In genomic region chr6:83354747-83355146, GRCh38 we compare ENCODE assay signal across 18 cellular contexts.
A peak's percentile ranks its signal among the peaks of the same experiment; 100 is the strongest.
DNase-seq lines count a peak whose midpoint lies in the region; ATAC-seq and TF ChIP-seq lines count a peak whose summit lies in the region.
"Had no signal": no experiment of that assay in that cellular context is flagged by ENCODE, and none has a peak within 500 bp of the region (broad histone marks: within the 10 kb centered on the region; RNA-seq: fewer than 3 reads in every experiment).

No MANE protein-coding gene starts in this region.

- no peaks in the 10 kb centered on the region for H3K9me1 ChIP-seq in IMR-90 (ENCODE audit: insufficient read depth, low read length)

- POLR2A ChIA-PET in IMR-90 (lab: Charles Lee; ENCODE audit: unreplicated experiment) (no interaction called here), WTC11 (lab: Charles Lee) (no interaction called here)

- no peak overlapping the region for H3K18ac ChIP-seq in IMR-90 (ENCODE audit: low read depth, low read length)

- H3K4me1 Mint-ChIP-seq in WTC11: no peaks in the 10 kb centered on the region
- H3K4me1 Mint-ChIP-seq: B cell; CD4-positive, CD25-positive, alpha-beta regulatory T cell; GM23338 had no signal

- no TSS peak for BruUV-seq in IMR-90 (replicated peaks; lab: Mats Ljungman, UMichigan)

- no peaks in the 10 kb centered on the region for H3K27me3 Mint-ChIP-seq in WTC11 (ENCODE audit: low read depth)
- H3K27me3 Mint-ChIP-seq: B cell; CD4-positive, CD25-positive, alpha-beta regulatory T cell had no signal

- no peak overlapping the region for H4K8ac ChIP-seq in IMR-90 (ENCODE audit: low read depth in 2 of 2, low read length in 2 of 2)

- H4K20me1 ChIP-seq in IMR-90 (ENCODE audit: insufficient read depth, low read length): no peaks in the 10 kb centered on the region
- H4K20me1 ChIP-seq: BLaER1 had no signal

- H3K27ac Mint-ChIP-seq in WTC11: no peak overlapping the region
- H3K27ac Mint-ChIP-seq: B cell; CD4-positive, CD25-positive, alpha-beta regulatory T cell; CD8-positive, alpha-beta T cell; GM23338 had no signal

- H3K9ac ChIP-seq in IMR-90 (ENCODE audit: low read depth, low read length): no peak overlapping the region
- H3K9ac ChIP-seq: BLaER1 had no signal

- no peak overlapping the region for H2BK120ac ChIP-seq in IMR-90 (ENCODE audit: low read depth, low read length)

- no peak overlapping the region for H2AK9ac ChIP-seq in IMR-90 (replicated peaks; ENCODE audit: low read depth, low read length, poor library complexity)

- H2BK5ac ChIP-seq in IMR-90 (ENCODE audit: low read depth, low read length, poor library complexity, severe bottlenecking): no peak overlapping the region

- no peak overlapping the region for H3K4me2 ChIP-seq in IMR-90 (ENCODE audit: low read depth, low read length)
- H3K4me2 ChIP-seq: BLaER1, GM23338 had no signal

- peaks cover 0 to 4% of the 10 kb centered on the region in 2 experiments; a peak in 2 of 4 replicates for H3K79me1 ChIP-seq in IMR-90 (ENCODE audit: low read depth in 1 of 2, low read length in 2 of 2)

- no CpG with 5 or more reads among the region's 1 CpG for WGBS in IMR-90 (ENCODE audit: extremely low coverage in 2 of 2, insufficient read length in 1 of 2), 2 experiments
- WGBS in sigmoid colon, 2 donors: 92 to 93% methylated on average over 1 of the region's 1 CpG

- H3K9me3 ChIP-seq in IMR-90 (ENCODE audit: control insufficient read depth, insufficient read depth, low read length): peaks cover 4% of the 10 kb centered on the region
- H3K9me3 ChIP-seq in sigmoid colon: no peaks in the 10 kb centered on the region
- H3K9me3 ChIP-seq: BLaER1, Caco-2, HAP-1 had no signal

- ATAC-seq in GM19351 (IDR thresholded peaks at IDR 0.05; ENCODE audit: unreplicated experiment) (peak; percentile 39), IMR-90 (ENCODE audit: low read depth) (no peak), esophagus mucosa (peak; percentile 52), WTC11 (no peak)
- ATAC-seq: CD8-positive, alpha-beta T cell; GM23338 had no signal

- no peak overlapping the region for H2AK5ac ChIP-seq in IMR-90 (ENCODE audit: low read depth, low read length)

- TF ChIP-seq EP300 in sigmoid colon (IDR thresholded peaks at IDR 0.05): no peak

- no peak overlapping the region for H3K4me3 Mint-ChIP-seq in WTC11
- H3K4me3 Mint-ChIP-seq: B cell; CD4-positive, CD25-positive, alpha-beta regulatory T cell; CD8-positive, alpha-beta T cell; GM23338 had no signal

- H4K5ac ChIP-seq in IMR-90 (ENCODE audit: low read depth, low read length): no peak overlapping the region

- intact Hi-C loops in IMR-90 (cut with micrococcal nuclease): loop anchor here (5.0 kb wide), 1 partner anchor 37 kb away; no protein-coding TSS in a partner anchor
- intact Hi-C loops in sigmoid colon (cut with DNase I): no loop called here

- H3K36me3 Mint-ChIP-seq in WTC11: peaks cover 7% of the 10 kb centered on the region
- H3K36me3 Mint-ChIP-seq: CD4-positive, CD25-positive, alpha-beta regulatory T cell; CD8-positive, alpha-beta T cell had no signal

- H3K4me1 ChIP-seq in IMR-90 (ENCODE audit: control insufficient read depth, insufficient read depth, low read length): no peaks in the 10 kb centered on the region
- no peaks in the 10 kb centered on the region for H3K4me1 ChIP-seq in sigmoid colon
- H3K4me1 ChIP-seq: BLaER1, HAP-1 had no signal

- TF ChIP-seq CTCF in IMR-90 (conservative IDR thresholded peaks at IDR 0.05; ENCODE audit: low read depth, low read length) (no peak), sigmoid colon (IDR thresholded peaks at IDR 0.05) (no peak), WTC11 (IDR thresholded peaks at IDR 0.05) (no peak)

- H2AFZ ChIP-seq in IMR-90 (replicated peaks; ENCODE audit: low read length, poor library complexity): no peak overlapping the region
- H2AFZ ChIP-seq: GM23338 had no signal

- dilution Hi-C loops in IMR-90 (cut with HindIII; ENCODE audit: low sequenced_read_pairs, unreplicated experiment): no loop called here

- TF ChIP-seq RAD21 in IMR-90 (IDR thresholded peaks at IDR 0.05; ENCODE audit: low read length): no peak

- TF ChIP-seq POLR2A in IMR-90 (IDR thresholded peaks at IDR 0.05; ENCODE audit: low read depth, low read length) (no peak), sigmoid colon (IDR thresholded peaks at IDR 0.05) (no peak)

- H3K27me3 ChIP-seq in IMR-90 (ENCODE audit: control insufficient read depth, insufficient read depth, low read length) (no peaks in the 10 kb centered on the region), sigmoid colon (no peaks in the 10 kb centered on the region)
- H3K27me3 ChIP-seq: BLaER1 had no signal

- in situ Hi-C loops in IMR-90 (cut with MboI; ENCODE audit: low sequenced_read_pairs): no loop called here

- H3K14ac ChIP-seq in IMR-90 (replicated peaks; ENCODE audit: low read depth, low read length): no peak overlapping the region

- peaks cover 8% of the 10 kb centered on the region for H3K9me3 Mint-ChIP-seq in WTC11

- H3K4ac ChIP-seq in IMR-90 (ENCODE audit: low read depth, low read length): no peak overlapping the region

- H3K27ac ChIP-seq in IMR-90 (ENCODE audit: insufficient read depth, low read length) (no peak overlapping the region), sigmoid colon (no peak overlapping the region)
- H3K27ac ChIP-seq: BLaER1, C4-2B had no signal

- no peak overlapping the region for H3K56ac ChIP-seq in IMR-90 (ENCODE audit: extremely low read depth, insufficient read depth, low read length)

- CTCF ChIA-PET in IMR-90 (lab: Yijun Ruan, JAX): interaction anchor here (0.6 kb wide), 1 partner anchor 11 kb away, joined by 3 read pairs; no protein-coding TSS in a partner anchor
- CTCF ChIA-PET in WTC11 (lab: Charles Lee): no interaction called here

- peaks cover 2% of the 10 kb centered on the region; the same call in 1 of the 2 replicates for H3K36me3 ChIP-seq in IMR-90 (ENCODE audit: control insufficient read depth, insufficient read depth, low read length)
- no peaks in the 10 kb centered on the region for H3K36me3 ChIP-seq in sigmoid colon
- H3K36me3 ChIP-seq: BLaER1, HAP-1 had no signal

- H2BK15ac ChIP-seq in IMR-90 (ENCODE audit: low read depth, low read length): no peak overlapping the region

- H3K4me3 ChIP-seq in IMR-90 (ENCODE audit: insufficient read depth, low read depth, low read length) (no peak overlapping the region), sigmoid colon (no peak overlapping the region)
- H3K4me3 ChIP-seq: BLaER1, GM23338, HAP-1 had no signal

- no peak overlapping the region for H2BK20ac ChIP-seq in IMR-90 (ENCODE audit: low read depth, low read length)

- H3K23ac ChIP-seq in IMR-90 (ENCODE audit: low read depth, low read length): no peak overlapping the region

- H4K91ac ChIP-seq in IMR-90 (ENCODE audit: insufficient read depth, low read depth, low read length): no peak overlapping the region

- DNase-seq in IMR-90: peak; percentile 26
- DNase-seq in amniotic epithelial cell (ENCODE audit: low read depth): peak; percentile 13
- no peak for DNase-seq in sigmoid colon
- DNase-seq in WTC11 (ENCODE audit: low spot score): no peak
- no peak for DNase-seq in T-helper 2 cell
- DNase-seq in NK-92 (lab: John Stamatoyannopoulos, UW; ENCODE audit: unreplicated experiment): no peak
- DNase-seq: Caco-2; CD4-positive, CD25-positive, alpha-beta regulatory T cell; CD8-positive, alpha-beta T cell; DMS153; DND-41 had no signal

TF ChIP-seq in IMR-90, 13 proteins besides CTCF, POLR2A, EP300 and RAD21:
- no peak for TF ChIP-seq FOS (IDR thresholded peaks at IDR 0.05; ENCODE audit: low read depth, low read length)

TF ChIP-seq in WTC11, 78 proteins besides CTCF, POLR2A, EP300 and RAD21 (continues in another document):
- TF ChIP-seq USF1 (CRISPR knock-in tag; IDR thresholded peaks at IDR 0.05) (no peak), TCF7 (CRISPR knock-in tag; IDR thresholded peaks at IDR 0.05; ENCODE audit: low read depth) (no peak), USF2 (CRISPR knock-in tag; IDR thresholded peaks at IDR 0.05) (no peak), TP53 (CRISPR knock-in tag; IDR thresholded peaks at IDR 0.05) (no peak), ZBTB43 (CRISPR knock-in tag; IDR thresholded peaks at IDR 0.05) (no peak), CBFB (CRISPR knock-in tag; IDR thresholded peaks at IDR 0.05; ENCODE audit: low read depth) (no peak), FOXP1 (CRISPR knock-in tag; IDR thresholded peaks at IDR 0.05; ENCODE audit: borderline replicate concordance) (no peak)

Comparison
In these comparisons a context has a peak if more than half of its experiments do, and no peak if none do; other contexts are left out.
1. ATAC-seq: peak in GM19351 (single experiment) and esophagus mucosa (single experiment); none in IMR-90 (single experiment) and WTC11 (single experiment).
2. DNase-seq: peak in IMR-90 (single experiment) and amniotic epithelial cell (single experiment); none in sigmoid colon (single experiment), WTC11 (single experiment), T-helper 2 cell (0 of 5) and NK-92 (single experiment).